ENCODE assay signal across 2 cellular contexts in the genomic region with DNA sequence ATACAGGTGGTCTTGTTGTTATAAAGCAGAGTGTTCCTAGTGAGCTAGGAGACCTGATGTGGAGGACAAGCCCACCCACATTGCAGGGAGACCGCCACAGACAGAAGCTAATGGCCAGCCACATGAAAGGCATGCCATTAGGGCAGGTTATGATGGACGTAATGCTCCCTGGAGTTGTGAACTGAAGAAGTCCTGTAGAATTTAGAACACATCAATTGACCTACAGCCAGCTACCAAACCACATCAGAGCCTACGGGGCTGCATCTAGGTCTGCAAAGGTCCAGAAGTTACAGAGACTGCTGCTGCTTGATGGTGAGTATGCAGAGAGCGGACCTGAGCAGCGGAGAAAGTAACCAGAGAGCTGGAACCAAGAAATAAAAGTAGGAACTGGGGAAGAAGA.
A peak's percentile ranks its signal among the peaks of the same experiment; 100 is the strongest.
TF ChIP-seq lines count a peak whose summit lies in the region.

No MANE protein-coding gene starts in this region.

TF ChIP-seq in IMR-90, 13 proteins besides CTCF, POLR2A, EP300 and RAD21:
- TF ChIP-seq MAZ (IDR thresholded peaks at IDR 0.05; ENCODE audit: borderline replicate concordance, low read depth, low read length) (no peak), MXI1 (IDR thresholded peaks at IDR 0.05; ENCODE audit: borderline replicate concordance, low read depth, low read length) (no peak), MAFK (IDR thresholded peaks at IDR 0.05; ENCODE audit: low read depth, low read length) (no peak), SMC3 (IDR thresholded peaks at IDR 0.05; ENCODE audit: low read depth, low read length) (no peak), BHLHE40 (IDR thresholded peaks at IDR 0.05; ENCODE audit: low read depth, low read length) (no peak), RFX5 (IDR thresholded peaks at IDR 0.05; ENCODE audit: low read depth, low read length) (no peak), CEBPB (IDR thresholded peaks at IDR 0.05; ENCODE audit: low read depth, low read length) (no peak), NFE2L2 (IDR thresholded peaks at IDR 0.05; ENCODE audit: low read depth, low read length) (no peak), FOS (IDR thresholded peaks at IDR 0.05; ENCODE audit: low read depth, low read length) (no peak), RCOR1 (IDR thresholded peaks at IDR 0.05; ENCODE audit: insufficient replicate concordance, low read length) (no peak), CHD1 (IDR thresholded peaks at IDR 0.05; ENCODE audit: low read depth, low read length) (no peak)
- TF ChIP-seq, protein P1, sequence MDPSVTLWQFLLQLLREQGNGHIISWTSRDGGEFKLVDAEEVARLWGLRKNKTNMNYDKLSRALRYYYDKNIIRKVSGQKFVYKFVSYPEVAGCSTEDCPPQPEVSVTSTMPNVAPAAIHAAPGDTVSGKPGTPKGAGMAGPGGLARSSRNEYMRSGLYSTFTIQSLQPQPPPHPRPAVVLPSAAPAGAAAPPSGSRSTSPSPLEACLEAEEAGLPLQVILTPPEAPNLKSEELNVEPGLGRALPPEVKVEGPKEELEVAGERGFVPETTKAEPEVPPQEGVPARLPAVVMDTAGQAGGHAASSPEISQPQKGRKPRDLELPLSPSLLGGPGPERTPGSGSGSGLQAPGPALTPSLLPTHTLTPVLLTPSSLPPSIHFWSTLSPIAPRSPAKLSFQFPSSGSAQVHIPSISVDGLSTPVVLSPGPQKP (IDR thresholded peaks at IDR 0.05; ENCODE audit: borderline replicate concordance, low read depth, low read length) = no peak

TF ChIP-seq in GM12878, 131 proteins besides CTCF, POLR2A, EP300 and RAD21:
- TF ChIP-seq TCF7 (IDR thresholded peaks at IDR 0.05; ENCODE audit: borderline replicate concordance) (peak; percentile 84), RUNX3 (IDR thresholded peaks at IDR 0.05; ENCODE audit: low read length) (peak; percentile 40; the same call in 1 of the 2 replicates), RB1 (IDR thresholded peaks at IDR 0.05; ENCODE audit: borderline replicate concordance) (no peak)
TF ChIP-seq in GM12878: peak in this region for 2.
